21 cellular contexts compared by ENCODE assay signal in genomic region chr4:6195602-6196319, GRCh38. TPM values are rescaled to one million over a fixed set of nuclear protein-coding genes. Genes with fewer than 3 reads are reported as not detected.
DNase-seq lines count a peak whose midpoint lies in the region; ATAC-seq and TF ChIP-seq lines count a peak whose summit lies in the region.
"Had no signal": no experiment of that assay in that cellular context is flagged by ENCODE, and none has a peak within 500 bp of the region (broad histone marks: within the 10 kb centered on the region; RNA-seq: fewer than 3 reads in every experiment).

No MANE protein-coding gene starts in this region.

- H3K36me3 Mint-ChIP-seq in activated CD4-positive, alpha-beta T cell treated with anti-CD3 and anti-CD28 coated beads, Interleukin-2, amount 10 ng/mL, durations not matched to agents 7 days and 5 days (ENCODE audit: low read depth) = peaks cover 4% of the 10 kb centered on the region
- H3K36me3 Mint-ChIP-seq in WTC11 = peaks cover 3% of the 10 kb centered on the region; the same call in 1 of the 2 replicates
- H3K36me3 Mint-ChIP-seq in osteocyte (ENCODE audit: unreplicated experiment) = no peaks in the 10 kb centered on the region
- no peaks in the 10 kb centered on the region for H3K36me3 Mint-ChIP-seq in CD8-positive, alpha-beta T cell
- H3K36me3 Mint-ChIP-seq: activated naive CD4-positive, alpha-beta T cell treated with anti-CD3 and anti-CD28 coated beads, Interleukin-2, amount 50 U/mL, for 72 hours had no signal

- H3K4me3 ChIP-seq in HUES6 (ENCODE audit: low read depth, low read length) = 0 out of 2 replicates have a peak overlapping the region, but pooled peaks have one; percentile 2
- no peak overlapping the region for H3K4me3 ChIP-seq in CD8-positive, alpha-beta T cell (ENCODE audit: low read depth, low read length)
- H3K4me3 ChIP-seq: right atrium auricular region, SK-N-MC, suprapubic skin had no signal

- no peaks in the 10 kb centered on the region for H3K9me3 Mint-ChIP-seq in activated CD4-positive, alpha-beta T cell treated with anti-CD3 and anti-CD28 coated beads, Interleukin-2, amount 10 ng/mL, durations not matched to agents 7 days and 5 days
- H3K9me3 Mint-ChIP-seq in WTC11 = no peaks in the 10 kb centered on the region
- no peaks in the 10 kb centered on the region for H3K9me3 Mint-ChIP-seq in osteocyte (ENCODE audit: unreplicated experiment)
- no peaks in the 10 kb centered on the region for H3K9me3 Mint-ChIP-seq in CD8-positive, alpha-beta T cell
- H3K9me3 Mint-ChIP-seq: activated naive CD4-positive, alpha-beta T cell treated with anti-CD3 and anti-CD28 coated beads, Interleukin-2, amount 50 U/mL, for 72 hours had no signal

- TF ChIP-seq CTCF in WTC11 (IDR thresholded peaks at IDR 0.05) (no peak), osteocyte (IDR thresholded peaks at IDR 0.05) (no peak), foreskin keratinocyte (conservative IDR thresholded peaks at IDR 0.05) (no peak)
- no peak for TF ChIP-seq CTCF in CD8-positive, alpha-beta T cell (IDR thresholded peaks at IDR 0.05)

- H3K4me1 Mint-ChIP-seq in activated CD4-positive, alpha-beta T cell treated with anti-CD3 and anti-CD28 coated beads, Interleukin-2, amount 10 ng/mL, durations not matched to agents 7 days and 5 days = peaks cover 31% of the 10 kb centered on the region
- H3K4me1 Mint-ChIP-seq in WTC11 = peaks cover 37% of the 10 kb centered on the region
- peaks cover 4% of the 10 kb centered on the region for H3K4me1 Mint-ChIP-seq in osteocyte (ENCODE audit: unreplicated experiment)
- peaks cover 22% of the 10 kb centered on the region for H3K4me1 Mint-ChIP-seq in CD8-positive, alpha-beta T cell (ENCODE audit: low read depth)

- no peaks in the 10 kb centered on the region for H3K36me3 ChIP-seq in HUES6 (ENCODE audit: control insufficient read depth, insufficient read depth, low read length)
- no peaks in the 10 kb centered on the region for H3K36me3 ChIP-seq in CD8-positive, alpha-beta T cell (ENCODE audit: insufficient read depth, low read length)
- H3K36me3 ChIP-seq: right atrium auricular region, suprapubic skin had no signal

- peak overlapping the region; percentile 13 for H3K27ac Mint-ChIP-seq in activated CD4-positive, alpha-beta T cell treated with anti-CD3 and anti-CD28 coated beads, Interleukin-2, amount 10 ng/mL, durations not matched to agents 7 days and 5 days
- H3K27ac Mint-ChIP-seq in WTC11 (no peak overlapping the region), osteocyte (ENCODE audit: unreplicated experiment) (no peak overlapping the region)
- H3K27ac Mint-ChIP-seq in CD8-positive, alpha-beta T cell = no peak overlapping the region
- H3K27ac Mint-ChIP-seq: activated naive CD4-positive, alpha-beta T cell treated with anti-CD3 and anti-CD28 coated beads, Interleukin-2, amount 50 U/mL, for 72 hours had no signal

- intact Hi-C loops in CD8-positive, alpha-beta T cell (cut with DNase I, micrococcal nuclease) = no loop called here

- H3K27me3 ChIP-seq in HUES6 (ENCODE audit: control insufficient read depth, insufficient read depth, low read length) = peaks cover 21% of the 10 kb centered on the region
- H3K27me3 ChIP-seq in foreskin keratinocyte = peaks cover 27% of the 10 kb centered on the region
- H3K27me3 ChIP-seq in CD8-positive, alpha-beta T cell (ENCODE audit: insufficient read depth, low read length) = peaks cover 9% of the 10 kb centered on the region

- H3K4me1 ChIP-seq in HUES6 (ENCODE audit: control insufficient read depth, insufficient read depth, low read length) = peaks cover 48% of the 10 kb centered on the region
- no peaks in the 10 kb centered on the region for H3K4me1 ChIP-seq in foreskin keratinocyte
- H3K4me1 ChIP-seq in CD8-positive, alpha-beta T cell (ENCODE audit: insufficient read depth, low read length) = peaks cover 19% of the 10 kb centered on the region

- H3K27me3 Mint-ChIP-seq in activated CD4-positive, alpha-beta T cell treated with anti-CD3 and anti-CD28 coated beads, Interleukin-2, amount 10 ng/mL, durations not matched to agents 7 days and 5 days = peaks cover 16% of the 10 kb centered on the region
- peaks cover 13% of the 10 kb centered on the region for H3K27me3 Mint-ChIP-seq in WTC11 (ENCODE audit: low read depth)
- H3K27me3 Mint-ChIP-seq in osteocyte (ENCODE audit: unreplicated experiment) = peaks cover 41% of the 10 kb centered on the region
- peaks cover 38% of the 10 kb centered on the region for H3K27me3 Mint-ChIP-seq in CD8-positive, alpha-beta T cell (ENCODE audit: low read depth)

- H3K27ac ChIP-seq in HUES6 (ENCODE audit: low read depth, low read length) = no peak overlapping the region
- H3K27ac ChIP-seq in foreskin keratinocyte = no peak overlapping the region
- no peak overlapping the region for H3K27ac ChIP-seq in CD8-positive, alpha-beta T cell (ENCODE audit: low read depth, low read length)
- H3K27ac ChIP-seq: C4-2B, right atrium auricular region, SK-N-MC, suprapubic skin had no signal

- H3K9ac ChIP-seq in HUES6 (ENCODE audit: low read length) = no peak overlapping the region

- no peak overlapping the region for H3K4me3 Mint-ChIP-seq in activated CD4-positive, alpha-beta T cell treated with anti-CD3 and anti-CD28 coated beads, Interleukin-2, amount 10 ng/mL, durations not matched to agents 7 days and 5 days
- H3K4me3 Mint-ChIP-seq in WTC11 = peak overlapping the region; percentile 44; the same call in 1 of the 2 replicates
- no peak overlapping the region for H3K4me3 Mint-ChIP-seq in osteocyte (ENCODE audit: unreplicated experiment)
- no peak overlapping the region for H3K4me3 Mint-ChIP-seq in CD8-positive, alpha-beta T cell

- ATAC-seq in WTC11 (no peak), foreskin keratinocyte (no peak)
- no peak for ATAC-seq in CD8-positive, alpha-beta T cell
- ATAC-seq: activated naive CD4-positive, alpha-beta T cell treated with anti-CD3 and anti-CD28 coated beads, Interleukin-2, amount 50 U/mL, for 72 hours had no signal

- H3K9me3 ChIP-seq in HUES6 (ENCODE audit: control insufficient read depth, insufficient read depth, low read depth, low read length) = no peaks in the 10 kb centered on the region
- no peaks in the 10 kb centered on the region for H3K9me3 ChIP-seq in CD8-positive, alpha-beta T cell (ENCODE audit: low read length)
- H3K9me3 ChIP-seq: right atrium auricular region, suprapubic skin had no signal

- CTCF ChIA-PET in activated CD4-positive, alpha-beta T cell treated with anti-CD3 and anti-CD28 coated beads, Interleukin-2, amount 10 ng/mL, durations not matched to agents 7 days and 5 days (lab: Charles Lee) = no interaction called here
- CTCF ChIA-PET in WTC11 (lab: Charles Lee) = interaction anchor here (0.6 to 0.7 kb wide), 3 partner anchors 85 to 1529 kb away, joined by 3 to 5 read pairs (median 5); no protein-coding TSS in a partner anchor
- CTCF ChIA-PET in CD8-positive, alpha-beta T cell (lab: Charles Lee) = no interaction called here

- no peak for DNase-seq in activated CD4-positive, alpha-beta T cell treated with anti-CD3 and anti-CD28 coated beads, Interleukin-2, amount 10 ng/mL, durations not matched to agents 7 days and 5 days
- DNase-seq in activated CD4-positive, alpha-beta T cell treated with anti-CD3 and anti-CD28 coated beads for 4 hours = no peak
- peak; percentile 50 for DNase-seq in WTC11 (ENCODE audit: low spot score)
- peak; percentile 32 for DNase-seq in osteocyte (ENCODE audit: extremely low spot score, unreplicated experiment)
- no peak for DNase-seq in foreskin keratinocyte
- no peak for DNase-seq in iPS-NIHi11 (ENCODE audit: low spot score)
- no peak for DNase-seq in CD8-positive, alpha-beta T cell
- DNase-seq: effector CD4-positive, alpha-beta T cell; KG1; mammary epithelial cell; NCI-H1048; stimulated activated CD4-positive, alpha-beta T cell treated with anti-CD3 and anti-CD28 coated beads, Interleukin-15, amount 100 ng/mL, for 24 hours had no signal

- POLR2A ChIA-PET in activated CD4-positive, alpha-beta T cell treated with anti-CD3 and anti-CD28 coated beads, Interleukin-2, amount 10 ng/mL, durations not matched to agents 7 days and 5 days (lab: Charles Lee) = no interaction called here
- POLR2A ChIA-PET in WTC11 (lab: Charles Lee) = no interaction called here
- POLR2A ChIA-PET in CD8-positive, alpha-beta T cell (lab: Charles Lee) = no interaction called here

TF ChIP-seq in WTC11, 78 proteins besides CTCF, POLR2A, EP300 and RAD21:
- TF ChIP-seq SP1 (CRISPR knock-in tag; conservative IDR thresholded peaks at IDR 0.05) (0 out of 2 replicates have a peak, but pooled peaks have one; percentile 34), ZNF423 (CRISPR knock-in tag; IDR thresholded peaks at IDR 0.05) (0 out of 2 replicates have a peak, but pooled peaks have one; percentile 32), CBFB (CRISPR knock-in tag; IDR thresholded peaks at IDR 0.05; ENCODE audit: low read depth) (no peak)

RNA-seq across cellular contexts. Expression of gene JAKMIP1, which starts 4.6 kb away (rescaled TPM):
- 10 to 100 TPM in 1 of 2 experiments, 1 to 10 TPM in 1; 9.6 to 10.9 TPM for total RNA-seq in activated CD4-positive, alpha-beta T cell treated with anti-CD3 and anti-CD28 coated beads, Interleukin-2, amount 10 ng/mL, durations not matched to agents 7 days and 5 days
- total RNA-seq in WTC11 (2021) (4.0 to 5.6 TPM (median 5.4 TPM) in 3 replicates), osteocyte (not detected in 2 replicates), foreskin keratinocyte (not detected in 2 replicates)
- not detected in 2 replicates for polyA plus RNA-seq in foreskin keratinocyte
- 1 to 10 TPM; 2.3 to 3.0 TPM for total RNA-seq in CD8-positive, alpha-beta T cell
- total RNA-seq: mammary epithelial cell, osteoblast, RPMI7951 had no signal
- polyA plus RNA-seq: AG04450, mammary epithelial cell had no signal

Comparison
In these comparisons a context has a peak if more than half of its experiments do, and no peak if none do; other contexts are left out.
1. DNase-seq: peak in WTC11 (single experiment) and osteocyte (single experiment); none in activated CD4-positive, alpha-beta T cell treated with anti-CD3 and anti-CD28 coated beads, Interleukin-2, amount 10 ng/mL, durations not matched to agents 7 days and 5 days (single experiment), activated CD4-positive, alpha-beta T cell treated with anti-CD3 and anti-CD28 coated beads for 4 hours (0 of 2), foreskin keratinocyte (0 of 2), iPS-NIHi11 (single experiment) and CD8-positive, alpha-beta T cell (0 of 7).